ENCODE assay signal across 22 cellular contexts in genomic region chr11:115217726-115218311, GRCh38.
A peak's percentile ranks its signal among the peaks of the same experiment; 100 is the strongest.
DNase-seq lines count a peak whose midpoint lies in the region; TF ChIP-seq lines count a peak whose summit lies in the region.
"Had no signal": no experiment of that assay in that cellular context is flagged by ENCODE, and none has a peak within 500 bp of the region (broad histone marks: within the 10 kb centered on the region; RNA-seq: fewer than 3 reads in every experiment).

No MANE protein-coding gene starts in this region.

- H3K27me3 ChIP-seq in WERI-Rb-1 (ENCODE audit: insufficient read depth, low read depth, severe bottlenecking) (no peaks in the 10 kb centered on the region), MG63 (no peaks in the 10 kb centered on the region)
- H3K27me3 ChIP-seq: brain microvascular endothelial cell, spleen, tibial nerve had no signal

- peak overlapping the region; percentile 90 for H3K27ac Mint-ChIP-seq in nephron progenitor cell
- H3K27ac Mint-ChIP-seq: activated CD4-positive, alpha-beta T cell treated with anti-CD3 and anti-CD28 coated beads, Interleukin-2, amount 10 ng/mL, durations not matched to agents 7 days and 5 days; H9; stimulated activated naive CD8-positive, alpha-beta T cell treated with anti-CD3 and anti-CD28 coated beads, Interleukin-15, Interleukin-2, amounts not matched to agents 100 ng/mL and 50 ng/mL, for 24 hours had no signal

- peaks cover 63% of the 10 kb centered on the region for H3K4me1 Mint-ChIP-seq in nephron progenitor cell

- H3K36me3 ChIP-seq in WERI-Rb-1 = peaks cover 5% of the 10 kb centered on the region
- no peaks in the 10 kb centered on the region; the same call in 1 of the 2 replicates for H3K36me3 ChIP-seq in MG63
- H3K36me3 ChIP-seq: brain microvascular endothelial cell, spleen had no signal

- no peaks in the 10 kb centered on the region for H3K27me3 Mint-ChIP-seq in nephron progenitor cell (ENCODE audit: low read depth, poor library complexity)
- H3K27me3 Mint-ChIP-seq: stimulated activated naive CD8-positive, alpha-beta T cell treated with anti-CD3 and anti-CD28 coated beads, Interleukin-15, Interleukin-2, amounts not matched to agents 100 ng/mL and 50 ng/mL, for 24 hours had no signal

- no peak overlapping the region for H3K4me3 ChIP-seq in WERI-Rb-1 (ENCODE audit: low read depth, low read length)
- no peak overlapping the region for H3K4me3 ChIP-seq in MG63
- H3K4me3 ChIP-seq: K562, spleen, tibial nerve had no signal

- DNase-seq in NCI-H2107 treated with DMSO at 0.1 percent for 48 hours (lab: John Stamatoyannopoulos, UW; ENCODE audit: unreplicated experiment) = peak; percentile 44
- DNase-seq in NCI-H2107 (lab: John Stamatoyannopoulos, UW) = no peak
- peak; percentile 20 for DNase-seq in DMS79 (lab: John Stamatoyannopoulos, UW)
- DNase-seq in WERI-Rb-1 = peak; percentile 57
- DNase-seq in nephron progenitor cell = peak; percentile 35
- no peak for DNase-seq in head of caudate nucleus
- no peak for DNase-seq in medulla oblongata (ENCODE audit: extremely low spot score)
- DNase-seq in MG63 = no peak
- DNase-seq: 8988T; activated CD4-positive, alpha-beta T cell treated with anti-CD3 and anti-CD28 coated beads, Interleukin-2, amount 10 ng/mL, durations not matched to agents 7 days and 5 days; activated effector memory CD4-positive, alpha-beta T cell treated with Interleukin-2 at 50 U/mL for 16 hours; brain microvascular endothelial cell; H9; NCI-H146; occipital lobe; retina; SHP77 treated with DMSO at 0.1 percent for 48 hours; spleen; stimulated activated CD4-positive, alpha-beta T cell treated with anti-CD3 and anti-CD28 coated beads, Interleukin-4, amount 100 ng/mL, for 1 hour had no signal

- H3K36me3 Mint-ChIP-seq in nephron progenitor cell (ENCODE audit: low read depth) = peaks cover 66% of the 10 kb centered on the region

- no peak for TF ChIP-seq CTCF in WERI-Rb-1 (IDR thresholded peaks at IDR 0.05; ENCODE audit: low read depth, low read length)
- no peak for TF ChIP-seq CTCF in nephron progenitor cell (IDR thresholded peaks at IDR 0.05)

- no peak overlapping the region for H3K4me3 Mint-ChIP-seq in nephron progenitor cell
- H3K4me3 Mint-ChIP-seq: activated CD4-positive, alpha-beta T cell treated with anti-CD3 and anti-CD28 coated beads, Interleukin-2, amount 10 ng/mL, durations not matched to agents 7 days and 5 days; H9; stimulated activated naive CD8-positive, alpha-beta T cell treated with anti-CD3 and anti-CD28 coated beads, Interleukin-15, Interleukin-2, amounts not matched to agents 100 ng/mL and 50 ng/mL, for 24 hours had no signal

- H3K9me3 ChIP-seq in WERI-Rb-1 (ENCODE audit: severe bottlenecking) (peaks cover 7% of the 10 kb centered on the region), MG63 (no peaks in the 10 kb centered on the region)
- H3K9me3 ChIP-seq: spleen, tibial nerve had no signal

- intact Hi-C loops in head of caudate nucleus (cut with DNase I) = no loop called here

- H3K27ac ChIP-seq in WERI-Rb-1 = 0 out of 2 replicates have a peak overlapping the region, but pooled peaks have one; percentile 3
- H3K27ac ChIP-seq: brain microvascular endothelial cell, spleen, tibial nerve had no signal

- H3K9me3 Mint-ChIP-seq in nephron progenitor cell = no peaks in the 10 kb centered on the region
- H3K9me3 Mint-ChIP-seq: H9; stimulated activated naive CD8-positive, alpha-beta T cell treated with anti-CD3 and anti-CD28 coated beads, Interleukin-15, Interleukin-2, amounts not matched to agents 100 ng/mL and 50 ng/mL, for 24 hours had no signal

Comparison
In these comparisons a context has a peak if more than half of its experiments do, and no peak if none do; other contexts are left out.
1. DNase-seq: peak in NCI-H2107 treated with DMSO at 0.1 percent for 48 hours (single experiment), DMS79 (single experiment), WERI-Rb-1 (single experiment) and nephron progenitor cell (single experiment); none in NCI-H2107 (single experiment), head of caudate nucleus (0 of 42), medulla oblongata (single experiment) and MG63 (single experiment).